Comparison of ENCODE assay signal across 11 cellular contexts in genomic region chr9:93254806-93255519, GRCh38.
DNase-seq lines count a peak whose midpoint lies in the region; ATAC-seq and TF ChIP-seq lines count a peak whose summit lies in the region.
"Had no signal": no experiment of that assay in that cellular context is flagged by ENCODE, and none has a peak within 500 bp of the region (broad histone marks: within the 10 kb centered on the region; RNA-seq: fewer than 3 reads in every experiment).

No MANE protein-coding gene starts in this region.

- H3K36me3 ChIP-seq in RWPE2 (ENCODE audit: low read depth): no peaks in the 10 kb centered on the region
- no peaks in the 10 kb centered on the region for H3K36me3 ChIP-seq in upper lobe of right lung

- intact Hi-C loops in upper lobe of right lung (cut with DNase I): no loop called here

- H3K36me3 Mint-ChIP-seq in activated naive CD8-positive, alpha-beta T cell treated with anti-CD3 and anti-CD28 coated beads, Interleukin-2, amount 10 ng/mL, durations not matched to agents 7 days and 5 days: no peaks in the 10 kb centered on the region
- no peaks in the 10 kb centered on the region for H3K36me3 Mint-ChIP-seq in activated naive CD8-positive, alpha-beta T cell treated with anti-CD3 and anti-CD28 coated beads, Interleukin-2, amount 50 U/mL, for 24 hours (ENCODE audit: low read depth)

- no peak for ATAC-seq in activated naive CD8-positive, alpha-beta T cell treated with anti-CD3 and anti-CD28 coated beads, Interleukin-2, amount 10 ng/mL, durations not matched to agents 7 days and 5 days (ENCODE audit: low read depth)
- ATAC-seq in activated naive CD8-positive, alpha-beta T cell treated with anti-CD3 and anti-CD28 coated beads, Interleukin-2, amount 50 U/mL, for 24 hours: no peak
- ATAC-seq in RWPE2 (ENCODE audit: low read depth) (no peak), left lobe of liver (no peak), upper lobe of right lung (no peak), HG02870 (IDR thresholded peaks at IDR 0.05; ENCODE audit: unreplicated experiment) (no peak)
- ATAC-seq: Panc1 had no signal

- H3K9me3 ChIP-seq in RWPE2 (ENCODE audit: severe bottlenecking) (no peaks in the 10 kb centered on the region), upper lobe of right lung (no peaks in the 10 kb centered on the region)

- H3K27me3 ChIP-seq in RWPE2 (ENCODE audit: insufficient read depth, poor library complexity, severe bottlenecking) (no peaks in the 10 kb centered on the region), upper lobe of right lung (no peaks in the 10 kb centered on the region)

- H3K4me1 ChIP-seq in RWPE2 (ENCODE audit: insufficient read depth, poor library complexity, severe bottlenecking) (peaks cover 8% of the 10 kb centered on the region), upper lobe of right lung (no peaks in the 10 kb centered on the region)

- no peak overlapping the region for H3K4me3 ChIP-seq in RWPE2 (ENCODE audit: severe bottlenecking)
- no peak overlapping the region for H3K4me3 ChIP-seq in upper lobe of right lung

- TF ChIP-seq POLR2A in erythroblast (IDR thresholded peaks at IDR 0.05; ENCODE audit: low read length): no peak

- POLR2A ChIA-PET in activated naive CD8-positive, alpha-beta T cell treated with anti-CD3 and anti-CD28 coated beads, Interleukin-2, amount 10 ng/mL, durations not matched to agents 7 days and 5 days (lab: Charles Lee): no interaction called here

- no peak overlapping the region for H3K27ac Mint-ChIP-seq in activated naive CD8-positive, alpha-beta T cell treated with anti-CD3 and anti-CD28 coated beads, Interleukin-2, amount 10 ng/mL, durations not matched to agents 7 days and 5 days
- no peak overlapping the region for H3K27ac Mint-ChIP-seq in activated naive CD8-positive, alpha-beta T cell treated with anti-CD3 and anti-CD28 coated beads, Interleukin-2, amount 50 U/mL, for 24 hours
- H3K27ac Mint-ChIP-seq: B cell had no signal

- H3K4me3 Mint-ChIP-seq in activated naive CD8-positive, alpha-beta T cell treated with anti-CD3 and anti-CD28 coated beads, Interleukin-2, amount 10 ng/mL, durations not matched to agents 7 days and 5 days: no peak overlapping the region
- no peak overlapping the region for H3K4me3 Mint-ChIP-seq in activated naive CD8-positive, alpha-beta T cell treated with anti-CD3 and anti-CD28 coated beads, Interleukin-2, amount 50 U/mL, for 24 hours
- H3K4me3 Mint-ChIP-seq: B cell had no signal

- no peak for TF ChIP-seq CTCF in RWPE2 (IDR thresholded peaks at IDR 0.05; ENCODE audit: poor library complexity, severe bottlenecking)
- no peak for TF ChIP-seq CTCF in upper lobe of right lung (IDR thresholded peaks at IDR 0.05)

- H3K27ac ChIP-seq in RWPE2 (ENCODE audit: poor library complexity, severe bottlenecking) (no peak overlapping the region), upper lobe of right lung (no peak overlapping the region)

- DNase-seq in activated naive CD8-positive, alpha-beta T cell treated with anti-CD3 and anti-CD28 coated beads, Interleukin-2, amount 10 ng/mL, durations not matched to agents 7 days and 5 days: peak; percentile 18
- DNase-seq in activated naive CD8-positive, alpha-beta T cell treated with anti-CD3 and anti-CD28 coated beads, Interleukin-2, amount 50 U/mL, for 24 hours: no peak
- DNase-seq in RWPE2 (ENCODE audit: low spot score) (peak; percentile 40), left lobe of liver (ENCODE audit: low spot score) (peak; percentile 32), upper lobe of right lung (peak; percentile 42), NK-92 (lab: John Stamatoyannopoulos, UW; ENCODE audit: unreplicated experiment) (no peak), erythroblast (lab: John Stamatoyannopoulos, UW) (no peak)
- DNase-seq: stimulated activated CD4-positive, alpha-beta T cell treated with anti-CD3 and anti-CD28 coated beads, Interleukin-15, amount 100 ng/mL, for 24 hours had no signal

- H3K9me3 Mint-ChIP-seq in activated naive CD8-positive, alpha-beta T cell treated with anti-CD3 and anti-CD28 coated beads, Interleukin-2, amount 10 ng/mL, durations not matched to agents 7 days and 5 days: no peaks in the 10 kb centered on the region
- H3K9me3 Mint-ChIP-seq in activated naive CD8-positive, alpha-beta T cell treated with anti-CD3 and anti-CD28 coated beads, Interleukin-2, amount 50 U/mL, for 24 hours: no peaks in the 10 kb centered on the region

- no peaks in the 10 kb centered on the region for H3K27me3 Mint-ChIP-seq in activated naive CD8-positive, alpha-beta T cell treated with anti-CD3 and anti-CD28 coated beads, Interleukin-2, amount 10 ng/mL, durations not matched to agents 7 days and 5 days
- H3K27me3 Mint-ChIP-seq in activated naive CD8-positive, alpha-beta T cell treated with anti-CD3 and anti-CD28 coated beads, Interleukin-2, amount 50 U/mL, for 24 hours: no peaks in the 10 kb centered on the region
- H3K27me3 Mint-ChIP-seq: B cell had no signal

- no peaks in the 10 kb centered on the region for H3K4me1 Mint-ChIP-seq in activated naive CD8-positive, alpha-beta T cell treated with anti-CD3 and anti-CD28 coated beads, Interleukin-2, amount 10 ng/mL, durations not matched to agents 7 days and 5 days
- H3K4me1 Mint-ChIP-seq in activated naive CD8-positive, alpha-beta T cell treated with anti-CD3 and anti-CD28 coated beads, Interleukin-2, amount 50 U/mL, for 24 hours: no peaks in the 10 kb centered on the region
- H3K4me1 Mint-ChIP-seq: B cell had no signal

Comparison
In these comparisons a context has a peak if more than half of its experiments do, and no peak if none do; other contexts are left out.
1. DNase-seq: peak in activated naive CD8-positive, alpha-beta T cell treated with anti-CD3 and anti-CD28 coated beads, Interleukin-2, amount 10 ng/mL, durations not matched to agents 7 days and 5 days (single experiment), RWPE2 (single experiment), left lobe of liver (single experiment) and upper lobe of right lung (single experiment); none in activated naive CD8-positive, alpha-beta T cell treated with anti-CD3 and anti-CD28 coated beads, Interleukin-2, amount 50 U/mL, for 24 hours (single experiment), NK-92 (single experiment) and erythroblast (0 of 2).